Comparison of ENCODE assay signal across 28 cellular contexts in the genomic region with DNA sequence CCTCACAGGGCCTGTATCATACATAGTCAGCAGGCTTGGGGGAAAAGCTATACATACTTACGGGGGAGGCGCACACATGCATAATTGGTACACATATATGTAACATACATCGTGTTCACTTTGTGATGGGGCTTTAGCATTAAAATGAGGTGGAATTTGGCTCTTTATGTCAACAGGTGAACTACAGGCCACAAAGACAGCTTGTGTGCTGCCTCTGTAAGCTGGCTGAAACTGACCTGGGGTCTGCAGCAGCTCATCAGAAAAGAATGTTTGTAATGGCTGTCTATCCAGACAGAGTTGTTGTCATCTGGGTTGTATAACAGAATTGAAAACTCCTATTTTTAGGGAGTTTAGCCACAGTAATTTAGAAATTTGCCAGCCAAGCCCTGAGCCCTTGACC. TPM values are rescaled to one million over a fixed set of nuclear protein-coding genes. Genes with fewer than 3 reads are reported as not detected.
"Had no signal": no experiment of that assay in that cellular context is flagged by ENCODE, and none has a peak within 500 bp of the region (broad histone marks: within the 10 kb centered on the region; RNA-seq: fewer than 3 reads in every experiment).

No MANE protein-coding gene starts in this region.

- H3K27ac Mint-ChIP-seq: activated CD8-positive, alpha-beta T cell treated with anti-CD3 and anti-CD28 coated beads, Interleukin-2, amount 10 ng/mL, durations not matched to agents 7 days and 5 days; activated naive CD4-positive, alpha-beta T cell treated with anti-CD3 and anti-CD28 coated beads for 36 hours; activated naive CD8-positive, alpha-beta T cell; activated T-cell treated with anti-CD3 and anti-CD28 coated beads, Interleukin-2, amount 50 U/mL, for 24 hours; activated T-helper 1 cell treated with anti-CD3 and anti-CD28 coated beads, Interleukin-12 subunit alpha, Interleukin-12 subunit beta, Interleukin-2, Interleukin-4 antibody, amounts not matched to agents 30 ng/mL and 10 ng/mL and 1 ng/mL, durations not matched to agents 14 hours and 24 hours and 36 hours; brain had no signal

- FAIRE-seq: astrocyte, RCC 7860 had no signal

- H3K27me3 ChIP-seq: SJSA1 had no signal

- H3K9me3 Mint-ChIP-seq: activated naive CD4-positive, alpha-beta T cell treated with anti-CD3 and anti-CD28 coated beads for 36 hours; activated T-cell treated with anti-CD3 and anti-CD28 coated beads, Interleukin-2, amount 50 U/mL, for 24 hours; activated T-helper 1 cell treated with anti-CD3 and anti-CD28 coated beads, Interleukin-12 subunit alpha, Interleukin-12 subunit beta, Interleukin-2, Interleukin-4 antibody, amounts not matched to agents 30 ng/mL and 10 ng/mL and 1 ng/mL, durations not matched to agents 14 hours and 24 hours and 36 hours; brain; central memory CD8-positive, alpha-beta T cell had no signal

- H3K4me3 Mint-ChIP-seq: activated CD8-positive, alpha-beta T cell treated with anti-CD3 and anti-CD28 coated beads, Interleukin-2, amount 10 ng/mL, durations not matched to agents 7 days and 5 days; activated naive CD4-positive, alpha-beta T cell treated with anti-CD3 and anti-CD28 coated beads for 36 hours; activated naive CD8-positive, alpha-beta T cell; activated T-cell treated with anti-CD3 and anti-CD28 coated beads, Interleukin-2, amount 50 U/mL, for 24 hours; activated T-helper 1 cell treated with anti-CD3 and anti-CD28 coated beads, Interleukin-12 subunit alpha, Interleukin-12 subunit beta, Interleukin-2, Interleukin-4 antibody, amounts not matched to agents 30 ng/mL and 10 ng/mL and 1 ng/mL, durations not matched to agents 14 hours and 24 hours and 36 hours; brain; central memory CD8-positive, alpha-beta T cell had no signal

- H3K36me3 Mint-ChIP-seq: activated naive CD8-positive, alpha-beta T cell; brain had no signal

- H3K27me3 Mint-ChIP-seq: activated naive CD8-positive, alpha-beta T cell had no signal

- DNase-seq: activated CD4-positive, alpha-beta T cell treated with anti-CD3 and anti-CD28 coated beads for 48 hours; activated CD4-positive, alpha-beta T cell treated with anti-CD3 and anti-CD28 coated beads, Interleukin-2, amount 50 U/mL, for 4 hours; activated CD4-positive, CD25-positive, alpha-beta regulatory T cell treated with anti-CD3 and anti-CD28 coated beads, Interleukin-2, amount 50 U/mL, for 72 hours; activated CD8-positive, alpha-beta T cell treated with anti-CD3 and anti-CD28 coated beads, Interleukin-2, amount 10 ng/mL, durations not matched to agents 7 days and 5 days; activated gamma-delta T cell; activated naive CD4-positive, alpha-beta T cell treated with anti-CD3 and anti-CD28 coated beads for 36 hours; activated T-cell treated with anti-CD3 and anti-CD28 coated beads, Interleukin-2, amount 50 U/mL, for 24 hours; amygdala; Kasumi-1; NCI-H1048; NCI-H146; NCI-H1930; NCI-H2171 treated with DMSO at 0.1 percent for 48 hours; NCI-H226; NCI-H510A; NCI-H526 treated with DMSO at 0.1 percent for 48 hours; NCI-H82; SHP77; SW 1271 had no signal

- ATAC-seq: activated CD8-positive, alpha-beta T cell treated with anti-CD3 and anti-CD28 coated beads, Interleukin-2, amount 10 ng/mL, durations not matched to agents 7 days and 5 days; SK-N-SH treated with all-trans-retinoic acid at 6 μM for 48 hours had no signal

- H3K4me3 ChIP-seq: SJSA1 had no signal

- H3K27ac ChIP-seq: SJSA1 had no signal

RNA-seq across cellular contexts. Expression of a gene that starts 4.7 kb away (rescaled TPM):
- total RNA-seq: T-helper 1 cell treated with Interleukin-12 subunit alpha and Interleukin-12 subunit beta and Interleukin-4 antibody, amounts not matched to agents 30 ng/mL and 1 ng/mL, for 36 hours had no signal
